In genomic region chr3:127475975-127476374, GRCh38 we compare ENCODE assay signal across 14 cellular contexts.
DNase-seq lines count a peak whose midpoint lies in the region; ATAC-seq and TF ChIP-seq lines count a peak whose summit lies in the region.
"Had no signal": no experiment of that assay in that cellular context is flagged by ENCODE, and none has a peak within 500 bp of the region (broad histone marks: within the 10 kb centered on the region; RNA-seq: fewer than 3 reads in every experiment).

No MANE protein-coding gene starts in this region.

- ATAC-seq in activated T-cell treated with anti-CD3 and anti-CD28 coated beads, Interleukin-2, amount 50 U/mL, for 72 hours (replicated peaks in 1 of 2), result peak; percentile 62 to 70
- ATAC-seq in activated T-cell treated with anti-CD3 and anti-CD28 coated beads, Interleukin-2, amount 50 U/mL, for 4 hours, result no peak
- ATAC-seq in stimulated activated effector memory CD8-positive, alpha-beta T cell treated with anti-CD3 and anti-CD28 coated beads, Interleukin-12 subunit alpha, Interleukin-12 subunit beta, amount 100 ng/mL, for 72 hours, result peak; percentile 20
- ATAC-seq in HG03039 (IDR thresholded peaks at IDR 0.05; ENCODE audit: unreplicated experiment), result no peak

- H3K27ac ChIP-seq in left ventricle myocardium inferior (replicated peaks), result no peak overlapping the region
- H3K27ac ChIP-seq: C4-2B had no signal

- TF ChIP-seq CTCF in GM12865 (IDR thresholded peaks at IDR 0.05; ENCODE audit: insufficient read depth, low read depth, low read length, missing control alignments) (no peak), chondrocyte (IDR thresholded peaks at IDR 0.05) (no peak), left ventricle myocardium inferior (IDR thresholded peaks at IDR 0.05; ENCODE audit: borderline replicate concordance) (no peak)

- H3K27me3 ChIP-seq in left ventricle myocardium inferior (ENCODE audit: low read depth), result peaks cover 18% of the 10 kb centered on the region

- H3K4me1 Mint-ChIP-seq in activated T-cell treated with anti-CD3 and anti-CD28 coated beads, Interleukin-2, amount 50 U/mL, for 72 hours (ENCODE audit: low read depth), result peaks cover 14% of the 10 kb centered on the region
- no peaks in the 10 kb centered on the region for H3K4me1 Mint-ChIP-seq in activated T-cell treated with anti-CD3 and anti-CD28 coated beads, Interleukin-2, amount 50 U/mL, for 4 hours (ENCODE audit: low read depth)
- H3K4me1 Mint-ChIP-seq in chondrocyte (ENCODE audit: low read depth), result no peaks in the 10 kb centered on the region
- no peaks in the 10 kb centered on the region for H3K4me1 Mint-ChIP-seq in stimulated activated effector memory CD8-positive, alpha-beta T cell treated with anti-CD3 and anti-CD28 coated beads, Interleukin-12 subunit alpha, Interleukin-12 subunit beta, amount 100 ng/mL, for 72 hours
- H3K4me1 Mint-ChIP-seq: B cell; CD4-positive, alpha-beta memory T cell had no signal

- no peak overlapping the region for H3K4me3 Mint-ChIP-seq in activated T-cell treated with anti-CD3 and anti-CD28 coated beads, Interleukin-2, amount 50 U/mL, for 72 hours
- H3K4me3 Mint-ChIP-seq in activated T-cell treated with anti-CD3 and anti-CD28 coated beads, Interleukin-2, amount 50 U/mL, for 4 hours, result no peak overlapping the region
- H3K4me3 Mint-ChIP-seq in chondrocyte (ENCODE audit: unreplicated experiment), result no peak overlapping the region
- no peak overlapping the region for H3K4me3 Mint-ChIP-seq in stimulated activated effector memory CD8-positive, alpha-beta T cell treated with anti-CD3 and anti-CD28 coated beads, Interleukin-12 subunit alpha, Interleukin-12 subunit beta, amount 100 ng/mL, for 72 hours
- H3K4me3 Mint-ChIP-seq: B cell; CD4-positive, alpha-beta memory T cell had no signal

- no peaks in the 10 kb centered on the region for H3K9me3 Mint-ChIP-seq in activated T-cell treated with anti-CD3 and anti-CD28 coated beads, Interleukin-2, amount 50 U/mL, for 72 hours
- no peaks in the 10 kb centered on the region for H3K9me3 Mint-ChIP-seq in activated T-cell treated with anti-CD3 and anti-CD28 coated beads, Interleukin-2, amount 50 U/mL, for 4 hours
- H3K9me3 Mint-ChIP-seq in chondrocyte (ENCODE audit: low read depth), result no peaks in the 10 kb centered on the region
- no peaks in the 10 kb centered on the region for H3K9me3 Mint-ChIP-seq in stimulated activated effector memory CD8-positive, alpha-beta T cell treated with anti-CD3 and anti-CD28 coated beads, Interleukin-12 subunit alpha, Interleukin-12 subunit beta, amount 100 ng/mL, for 72 hours
- H3K9me3 Mint-ChIP-seq: CD4-positive, alpha-beta memory T cell had no signal

- no peaks in the 10 kb centered on the region for H3K36me3 Mint-ChIP-seq in activated T-cell treated with anti-CD3 and anti-CD28 coated beads, Interleukin-2, amount 50 U/mL, for 72 hours (ENCODE audit: insufficient read depth in 2 of 2)
- no peaks in the 10 kb centered on the region for H3K36me3 Mint-ChIP-seq in activated T-cell treated with anti-CD3 and anti-CD28 coated beads, Interleukin-2, amount 50 U/mL, for 4 hours (ENCODE audit: insufficient read depth)
- peaks cover 1% of the 10 kb centered on the region for H3K36me3 Mint-ChIP-seq in chondrocyte (ENCODE audit: low read depth)
- no peaks in the 10 kb centered on the region for H3K36me3 Mint-ChIP-seq in stimulated activated effector memory CD8-positive, alpha-beta T cell treated with anti-CD3 and anti-CD28 coated beads, Interleukin-12 subunit alpha, Interleukin-12 subunit beta, amount 100 ng/mL, for 72 hours
- H3K36me3 Mint-ChIP-seq: CD4-positive, alpha-beta memory T cell had no signal

- H3K4me1 ChIP-seq in left ventricle myocardium inferior, result peaks cover 13% of the 10 kb centered on the region
- H3K4me1 ChIP-seq: HAP-1 had no signal

- intact Hi-C loops in left ventricle myocardium inferior (cut with micrococcal nuclease), result no loop called here

- H3K27me3 Mint-ChIP-seq in activated T-cell treated with anti-CD3 and anti-CD28 coated beads, Interleukin-2, amount 50 U/mL, for 72 hours (ENCODE audit: low read depth), result peaks cover 46% of the 10 kb centered on the region
- H3K27me3 Mint-ChIP-seq in activated T-cell treated with anti-CD3 and anti-CD28 coated beads, Interleukin-2, amount 50 U/mL, for 4 hours (ENCODE audit: low read depth), result no peaks in the 10 kb centered on the region
- peaks cover 28% of the 10 kb centered on the region for H3K27me3 Mint-ChIP-seq in chondrocyte (ENCODE audit: low read depth)

- peak in 1 of 2 donors; percentile 19 for DNase-seq in activated T-cell treated with anti-CD3 and anti-CD28 coated beads, Interleukin-2, amount 50 U/mL, for 72 hours
- DNase-seq in activated T-cell treated with anti-CD3 and anti-CD28 coated beads, Interleukin-2, amount 50 U/mL, for 4 hours, result no peak
- DNase-seq in GM12865 (ENCODE audit: low read depth) (peak; percentile 45), chondrocyte (ENCODE audit: low spot score) (peak; percentile 21), left ventricle myocardium inferior (no peak)
- DNase-seq in stimulated activated effector memory CD8-positive, alpha-beta T cell treated with anti-CD3 and anti-CD28 coated beads, Interleukin-12 subunit alpha, Interleukin-12 subunit beta, amount 100 ng/mL, for 72 hours (ENCODE audit: low spot score in 2 of 2), result no peak
- DNase-seq: CD4-positive, alpha-beta memory T cell; DMS79; EL; IMR-90 had no signal

- H3K27ac Mint-ChIP-seq in activated T-cell treated with anti-CD3 and anti-CD28 coated beads, Interleukin-2, amount 50 U/mL, for 72 hours, result no peak overlapping the region
- H3K27ac Mint-ChIP-seq in chondrocyte (ENCODE audit: unreplicated experiment), result no peak overlapping the region
- no peak overlapping the region for H3K27ac Mint-ChIP-seq in stimulated activated effector memory CD8-positive, alpha-beta T cell treated with anti-CD3 and anti-CD28 coated beads, Interleukin-12 subunit alpha, Interleukin-12 subunit beta, amount 100 ng/mL, for 72 hours
- H3K27ac Mint-ChIP-seq: B cell; CD4-positive, alpha-beta memory T cell had no signal

- no peaks in the 10 kb centered on the region for H3K36me3 ChIP-seq in left ventricle myocardium inferior
- H3K36me3 ChIP-seq: HAP-1 had no signal

- no peak overlapping the region for H3K4me3 ChIP-seq in GM12865 (ENCODE audit: low read depth, low read length)
- H3K4me3 ChIP-seq in left ventricle myocardium inferior, result no peak overlapping the region
- H3K4me3 ChIP-seq: HAP-1 had no signal

- H3K9me3 ChIP-seq in left ventricle myocardium inferior (replicated peaks), result no peaks in the 10 kb centered on the region
- H3K9me3 ChIP-seq: HAP-1 had no signal

Comparison
In these comparisons a context has a peak if more than half of its experiments do, and no peak if none do; other contexts are left out.
1. ATAC-seq: peak in activated T-cell treated with anti-CD3 and anti-CD28 coated beads, Interleukin-2, amount 50 U/mL, for 72 hours (2 of 2) and stimulated activated effector memory CD8-positive, alpha-beta T cell treated with anti-CD3 and anti-CD28 coated beads, Interleukin-12 subunit alpha, Interleukin-12 subunit beta, amount 100 ng/mL, for 72 hours (single experiment); none in activated T-cell treated with anti-CD3 and anti-CD28 coated beads, Interleukin-2, amount 50 U/mL, for 4 hours (0 of 2) and HG03039 (single experiment).
2. DNase-seq: peak in GM12865 (single experiment) and chondrocyte (single experiment); none in activated T-cell treated with anti-CD3 and anti-CD28 coated beads, Interleukin-2, amount 50 U/mL, for 4 hours (single experiment), stimulated activated effector memory CD8-positive, alpha-beta T cell treated with anti-CD3 and anti-CD28 coated beads, Interleukin-12 subunit alpha, Interleukin-12 subunit beta, amount 100 ng/mL, for 72 hours (0 of 2) and left ventricle myocardium inferior (single experiment).